29 cellular contexts compared by ENCODE assay signal in the genomic region with DNA sequence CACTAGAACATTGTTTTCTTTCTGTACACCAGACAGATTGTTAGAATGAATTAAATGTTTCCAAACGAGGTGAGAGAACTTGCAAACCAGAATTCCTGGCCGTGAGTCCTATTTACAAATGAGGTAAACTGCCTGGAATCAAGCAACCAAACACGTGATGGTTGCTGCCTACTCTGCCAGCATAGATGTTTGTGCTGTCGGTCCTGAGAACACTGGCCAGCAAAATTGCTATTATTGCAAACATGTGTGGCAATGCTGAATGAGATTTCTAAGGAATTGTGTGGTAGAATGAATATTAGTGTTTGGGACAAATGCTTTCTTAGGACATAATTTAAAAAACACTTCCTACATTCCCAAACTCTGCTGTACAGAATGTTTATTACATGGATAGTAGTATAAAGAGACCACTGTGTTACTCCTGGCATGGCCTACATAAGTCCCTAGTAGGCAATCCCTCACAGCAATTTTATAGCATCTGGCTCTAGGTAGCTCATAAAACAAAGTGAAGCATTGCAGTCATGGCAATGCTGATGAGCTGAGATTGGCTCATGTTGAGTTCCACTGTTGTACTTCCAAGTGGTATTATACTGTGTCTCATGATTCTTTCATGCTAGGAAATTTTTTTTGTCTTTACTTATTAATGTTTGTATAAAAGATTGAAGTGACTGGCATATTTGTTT.
A peak's percentile ranks its signal among the peaks of the same experiment; 100 is the strongest.
DNase-seq lines count a peak whose midpoint lies in the region; ATAC-seq and TF ChIP-seq lines count a peak whose summit lies in the region.
"Had no signal": no experiment of that assay in that cellular context is flagged by ENCODE, and none has a peak within 500 bp of the region (broad histone marks: within the 10 kb centered on the region; RNA-seq: fewer than 3 reads in every experiment).

No MANE protein-coding gene starts in this region.

- no peak for TF ChIP-seq POLR2A in Peyer's patch (IDR thresholded peaks at IDR 0.05)

- no peak for TF ChIP-seq CTCF in AG09309 (IDR thresholded peaks at IDR 0.05; ENCODE audit: control insufficient read depth, insufficient read depth, low read depth, low read length, missing control alignments)
- no peak for TF ChIP-seq CTCF in GM23338 (conservative IDR thresholded peaks at IDR 0.05; ENCODE audit: low read depth in 2 of 2)
- no peak for TF ChIP-seq CTCF in fibroblast of the aortic adventitia (IDR thresholded peaks at IDR 0.05; ENCODE audit: insufficient read depth, low read length)
- TF ChIP-seq CTCF in Peyer's patch (IDR thresholded peaks at IDR 0.05), result no peak

- H3K4me1 ChIP-seq in GM23338 (ENCODE audit: insufficient read depth) (no peaks in the 10 kb centered on the region), adipocyte (ENCODE audit: control insufficient read depth, insufficient read depth, low read length) (no peaks in the 10 kb centered on the region), Peyer's patch (no peaks in the 10 kb centered on the region)
- H3K4me1 ChIP-seq: ascending aorta, BLaER1 had no signal

- H3K9me3 Mint-ChIP-seq in GM23338, result peaks cover 6% of the 10 kb centered on the region; the same call in 2 of the 3 replicates
- no peaks in the 10 kb centered on the region for H3K9me3 Mint-ChIP-seq in activated naive CD8-positive, alpha-beta T cell treated with anti-CD3 and anti-CD28 coated beads for 36 hours
- H3K9me3 Mint-ChIP-seq: dendritic cell treated with granulocyte-macrophage colony-stimulating factor and Interleukin-4, amounts not matched to agents 40 ng/mL and 50 ng/mL, for 4 days; type B pancreatic cell had no signal

- H3K9me3 ChIP-seq in adipocyte (ENCODE audit: control insufficient read depth, low read length) (no peaks in the 10 kb centered on the region), Peyer's patch (no peaks in the 10 kb centered on the region)
- H3K9me3 ChIP-seq: ascending aorta, BLaER1 had no signal

- no peaks in the 10 kb centered on the region for H3F3A ChIP-seq in GM23338 (replicated peaks; ENCODE audit: low read depth)

- no peak overlapping the region for H3K4me2 ChIP-seq in GM23338
- H3K4me2 ChIP-seq: BLaER1 had no signal

- H4K20me1 ChIP-seq in GM23338 (replicated peaks; ENCODE audit: insufficient read depth), result no peaks in the 10 kb centered on the region
- H4K20me1 ChIP-seq: BLaER1 had no signal

- H3K27ac ChIP-seq in GM23338 (ENCODE audit: low read depth) (no peak overlapping the region), Peyer's patch (no peak overlapping the region)
- H3K27ac ChIP-seq: ascending aorta, BLaER1 had no signal

- peak; percentile 17 for DNase-seq in AG09309 (ENCODE audit: low read depth)
- DNase-seq in GM23338 (ENCODE audit: low spot score), result no peak
- peak; percentile 79 for DNase-seq in adipocyte (ENCODE audit: low read depth)
- DNase-seq in fibroblast of the aortic adventitia (ENCODE audit: low read depth), result peak; percentile 75
- no peak for DNase-seq in SKM-1 treated with dmso at 0.1 percent for 144 hours (lab: John Stamatoyannopoulos, UW; ENCODE audit: unreplicated experiment)
- DNase-seq in Peyer's patch, result no peak
- DNase-seq in activated naive CD8-positive, alpha-beta T cell treated with anti-CD3 and anti-CD28 coated beads for 36 hours, result no peak
- DNase-seq: ACHN; activated CD4-positive, alpha-beta T cell treated with anti-CD3 and anti-CD28 coated beads, Interleukin-2, amount 10 ng/mL, durations not matched to agents 7 days and 5 days; activated effector memory CD4-positive, alpha-beta T cell treated with anti-CD3 and anti-CD28 coated beads, Interleukin-2, amount 50 U/mL, for 16 hours; activated T-cell treated with anti-CD3 and anti-CD28 coated beads, Interleukin-2, amount 50 U/mL, for 24 hours; central memory CD4-positive, alpha-beta T cell; DMS53; endodermal cell; IMR-90; mammary epithelial cell; NCI-H1048; NCI-H526 treated with DMSO at 0.1 percent for 48 hours; substantia nigra; T1000 had no signal

- H3K9ac ChIP-seq in adipocyte (ENCODE audit: low read length), result no peak overlapping the region
- H3K9ac ChIP-seq: BLaER1 had no signal

- no peak for ATAC-seq in GM23338
- no peak for ATAC-seq in HG03469 (IDR thresholded peaks at IDR 0.05; ENCODE audit: unreplicated experiment)
- ATAC-seq: stimulated activated memory B cell treated with anti-CD40 and anti-IgM and Interleukin-4, amounts not matched to agents 10 μg/mL and 1 μg/mL and 100 μg/mL, for 72 hours had no signal

- no peaks in the 10 kb centered on the region for H3K27me3 Mint-ChIP-seq in GM23338 (ENCODE audit: insufficient read depth, low read depth, poor library complexity)
- H3K27me3 Mint-ChIP-seq in activated naive CD8-positive, alpha-beta T cell treated with anti-CD3 and anti-CD28 coated beads for 36 hours, result no peaks in the 10 kb centered on the region
- H3K27me3 Mint-ChIP-seq: activated CD4-positive, alpha-beta T cell treated with anti-CD3 and anti-CD28 coated beads, Interleukin-2, amount 10 ng/mL, durations not matched to agents 7 days and 5 days; activated naive CD8-positive, alpha-beta T cell; activated T-cell treated with anti-CD3 and anti-CD28 coated beads, Interleukin-2, amount 50 U/mL, for 24 hours; dendritic cell treated with granulocyte-macrophage colony-stimulating factor and Interleukin-4, amounts not matched to agents 40 ng/mL and 50 ng/mL, for 4 days; stimulated activated memory B cell treated with anti-CD40 and anti-IgM and Interleukin-4, amounts not matched to agents 10 μg/mL and 1 μg/mL and 100 μg/mL, for 72 hours; type B pancreatic cell had no signal

- no peaks in the 10 kb centered on the region for H3K4me1 Mint-ChIP-seq in GM23338
- H3K4me1 Mint-ChIP-seq in activated naive CD8-positive, alpha-beta T cell treated with anti-CD3 and anti-CD28 coated beads for 36 hours, result no peaks in the 10 kb centered on the region
- H3K4me1 Mint-ChIP-seq: activated CD4-positive, alpha-beta T cell treated with anti-CD3 and anti-CD28 coated beads, Interleukin-2, amount 10 ng/mL, durations not matched to agents 7 days and 5 days; endodermal cell; nephron; stimulated activated memory B cell treated with anti-CD40 and anti-IgM and Interleukin-4, amounts not matched to agents 10 μg/mL and 1 μg/mL and 100 μg/mL, for 72 hours had no signal

- H3K9me2 ChIP-seq in GM23338 (ENCODE audit: insufficient read depth), result no peaks in the 10 kb centered on the region; the same call in 1 of the 2 replicates

- no peaks in the 10 kb centered on the region for H3K79me2 ChIP-seq in GM23338 (replicated peaks; ENCODE audit: insufficient read depth)

- H3K27me3 ChIP-seq in GM23338 (ENCODE audit: insufficient read depth) (no peaks in the 10 kb centered on the region), adipocyte (replicated peaks; ENCODE audit: control insufficient read depth, insufficient read depth, low read length) (no peaks in the 10 kb centered on the region), Peyer's patch (no peaks in the 10 kb centered on the region)
- H3K27me3 ChIP-seq: ascending aorta, BLaER1 had no signal

- no peak overlapping the region for H3K27ac Mint-ChIP-seq in GM23338
- H3K27ac Mint-ChIP-seq in activated naive CD8-positive, alpha-beta T cell treated with anti-CD3 and anti-CD28 coated beads for 36 hours, result no peak overlapping the region
- H3K27ac Mint-ChIP-seq: activated CD4-positive, alpha-beta T cell treated with anti-CD3 and anti-CD28 coated beads, Interleukin-2, amount 10 ng/mL, durations not matched to agents 7 days and 5 days; activated naive CD8-positive, alpha-beta T cell; activated T-cell treated with anti-CD3 and anti-CD28 coated beads, Interleukin-2, amount 50 U/mL, for 24 hours; dendritic cell treated with granulocyte-macrophage colony-stimulating factor and Interleukin-4, amounts not matched to agents 40 ng/mL and 50 ng/mL, for 4 days; endodermal cell; nephron; stimulated activated memory B cell treated with anti-CD40 and anti-IgM and Interleukin-4, amounts not matched to agents 10 μg/mL and 1 μg/mL and 100 μg/mL, for 72 hours; type B pancreatic cell had no signal

- H3K4me3 ChIP-seq in AG09309 (ENCODE audit: control insufficient read depth, low read depth, low read length) (no peak overlapping the region), GM23338 (no peak overlapping the region), adipocyte (ENCODE audit: low read length) (no peak overlapping the region), fibroblast of the aortic adventitia (ENCODE audit: low read depth, low read length) (no peak overlapping the region), Peyer's patch (no peak overlapping the region)
- H3K4me3 ChIP-seq: ascending aorta, BLaER1, HAP-1 had no signal

- H3K36me3 ChIP-seq in GM23338 (ENCODE audit: insufficient read depth) (no peaks in the 10 kb centered on the region), adipocyte (ENCODE audit: control insufficient read depth, insufficient read depth, low read length, severe bottlenecking) (no peaks in the 10 kb centered on the region), Peyer's patch (no peaks in the 10 kb centered on the region)
- H3K36me3 ChIP-seq: ascending aorta, BLaER1, HAP-1 had no signal

- no peak overlapping the region for H3K4me3 Mint-ChIP-seq in GM23338
- no peak overlapping the region for H3K4me3 Mint-ChIP-seq in activated naive CD8-positive, alpha-beta T cell treated with anti-CD3 and anti-CD28 coated beads for 36 hours
- H3K4me3 Mint-ChIP-seq: activated CD4-positive, alpha-beta T cell treated with anti-CD3 and anti-CD28 coated beads, Interleukin-2, amount 10 ng/mL, durations not matched to agents 7 days and 5 days; activated naive CD8-positive, alpha-beta T cell; activated T-cell treated with anti-CD3 and anti-CD28 coated beads, Interleukin-2, amount 50 U/mL, for 24 hours; dendritic cell treated with granulocyte-macrophage colony-stimulating factor and Interleukin-4, amounts not matched to agents 40 ng/mL and 50 ng/mL, for 4 days; endodermal cell; nephron; stimulated activated memory B cell treated with anti-CD40 and anti-IgM and Interleukin-4, amounts not matched to agents 10 μg/mL and 1 μg/mL and 100 μg/mL, for 72 hours; type B pancreatic cell had no signal

- no peaks in the 10 kb centered on the region for H3K36me3 Mint-ChIP-seq in GM23338 (ENCODE audit: low read depth)
- H3K36me3 Mint-ChIP-seq in activated naive CD8-positive, alpha-beta T cell treated with anti-CD3 and anti-CD28 coated beads for 36 hours, result no peaks in the 10 kb centered on the region
- H3K36me3 Mint-ChIP-seq: activated naive CD8-positive, alpha-beta T cell; stimulated activated memory B cell treated with anti-CD40 and anti-IgM and Interleukin-4, amounts not matched to agents 10 μg/mL and 1 μg/mL and 100 μg/mL, for 72 hours; type B pancreatic cell had no signal

- H2AFZ ChIP-seq in GM23338, result 0 out of 2 replicates have a peak overlapping the region, but pooled peaks have one; percentile 45

TF ChIP-seq in GM23338, 12 proteins besides CTCF, POLR2A, EP300 and RAD21 (continues in another document):
- TF ChIP-seq POLR2AphosphoS5 (IDR thresholded peaks at IDR 0.05; ENCODE audit: low read depth), result no peak
- no peak for TF ChIP-seq EZH2 (IDR thresholded peaks at IDR 0.05; ENCODE audit: low read depth, unreplicated experiment)

Comparison
In these comparisons a context has a peak if more than half of its experiments do, and no peak if none do; other contexts are left out.
1. DNase-seq: peak in AG09309 (single experiment), adipocyte (single experiment) and fibroblast of the aortic adventitia (single experiment); none in GM23338 (single experiment), SKM-1 treated with dmso at 0.1 percent for 144 hours (single experiment), Peyer's patch (0 of 3) and activated naive CD8-positive, alpha-beta T cell treated with anti-CD3 and anti-CD28 coated beads for 36 hours (single experiment).